ENCODE assay signal across 18 cellular contexts in genomic region chr14:98194821-98195220, GRCh38.
A peak's percentile ranks its signal among the peaks of the same experiment; 100 is the strongest.
DNase-seq lines count a peak whose midpoint lies in the region; ATAC-seq lines count a peak whose summit lies in the region.
"Had no signal": no experiment of that assay in that cellular context is flagged by ENCODE, and none has a peak within 500 bp of the region (broad histone marks: within the 10 kb centered on the region; RNA-seq: fewer than 3 reads in every experiment).

No MANE protein-coding gene starts in this region.

- no peaks in the 10 kb centered on the region for H3K9me3 ChIP-seq in KOPT-K1 (ENCODE audit: insufficient read depth, low read length, poor library complexity, severe bottlenecking)

- no peaks in the 10 kb centered on the region for H3K36me3 ChIP-seq in KOPT-K1 (ENCODE audit: insufficient read depth, low read length)

- POLR2A ChIA-PET in activated naive CD8-positive, alpha-beta T cell treated with anti-CD3 and anti-CD28 coated beads, Interleukin-2, amount 10 ng/mL, durations not matched to agents 7 days and 5 days (lab: Charles Lee): interaction anchor here (1.1 to 14.9 kb wide), 2 partner anchors 15 to 55 kb away, joined by 3 to 101 read pairs; no protein-coding TSS in a partner anchor

- no peak for DNase-seq in activated naive CD4-positive, alpha-beta T cell treated with anti-CD3 and anti-CD28 coated beads, Interleukin-2, amount 10 ng/mL, durations not matched to agents 7 days and 5 days
- DNase-seq in activated naive CD4-positive, alpha-beta T cell treated with anti-CD3 and anti-CD28 coated beads, Interleukin-2, amount 50 U/mL, for 16 hours: no peak
- DNase-seq in activated naive CD8-positive, alpha-beta T cell treated with anti-CD3 and anti-CD28 coated beads, Interleukin-2, amount 10 ng/mL, durations not matched to agents 7 days and 5 days: no peak
- DNase-seq in putamen (ENCODE audit: low spot score): peak; percentile 59
- no peak for DNase-seq in middle frontal gyrus (ENCODE audit: extremely low spot score, low spot score)
- DNase-seq: DMS79 treated with DMSO at 0.1 percent for 48 hours, GM23248, KBM-7, NCI-H1436, NCI-H2029 treated with DMSO at 0.1 percent for 48 hours, NCI-H2171 treated with DMSO at 0.1 percent for 48 hours, NCI-H510A, NCI-H774 had no signal

- peaks cover 20% of the 10 kb centered on the region for H3K36me3 Mint-ChIP-seq in activated naive CD4-positive, alpha-beta T cell treated with anti-CD3 and anti-CD28 coated beads, Interleukin-2, amount 10 ng/mL, durations not matched to agents 7 days and 5 days
- H3K36me3 Mint-ChIP-seq in activated naive CD8-positive, alpha-beta T cell treated with anti-CD3 and anti-CD28 coated beads, Interleukin-2, amount 10 ng/mL, durations not matched to agents 7 days and 5 days: peaks cover 9% of the 10 kb centered on the region

- peak overlapping the region; percentile 100 for H3K27ac ChIP-seq in KOPT-K1 (ENCODE audit: low read depth, low read length, poor library complexity, severe bottlenecking)
- H3K27ac ChIP-seq: GM23248, RWPE1 had no signal

- peaks cover 97% of the 10 kb centered on the region for H3K4me1 Mint-ChIP-seq in activated naive CD4-positive, alpha-beta T cell treated with anti-CD3 and anti-CD28 coated beads, Interleukin-2, amount 10 ng/mL, durations not matched to agents 7 days and 5 days
- peaks cover 80% of the 10 kb centered on the region for H3K4me1 Mint-ChIP-seq in activated naive CD8-positive, alpha-beta T cell treated with anti-CD3 and anti-CD28 coated beads, Interleukin-2, amount 10 ng/mL, durations not matched to agents 7 days and 5 days
- H3K4me1 Mint-ChIP-seq: B cell had no signal

- CTCF ChIA-PET in activated naive CD4-positive, alpha-beta T cell treated with anti-CD3 and anti-CD28 coated beads, Interleukin-2, amount 10 ng/mL, durations not matched to agents 7 days and 5 days (lab: Charles Lee): interaction anchor here (0.7 to 4.8 kb wide), 5 partner anchors 19 to 1032 kb away, joined by 3 to 27 read pairs (median 4); no protein-coding TSS in a partner anchor

- no peak overlapping the region for H3K4me3 Mint-ChIP-seq in activated naive CD4-positive, alpha-beta T cell treated with anti-CD3 and anti-CD28 coated beads, Interleukin-2, amount 10 ng/mL, durations not matched to agents 7 days and 5 days
- H3K4me3 Mint-ChIP-seq in activated naive CD8-positive, alpha-beta T cell treated with anti-CD3 and anti-CD28 coated beads, Interleukin-2, amount 10 ng/mL, durations not matched to agents 7 days and 5 days: no peak overlapping the region
- H3K4me3 Mint-ChIP-seq: B cell had no signal

- no peak for ATAC-seq in activated naive CD8-positive, alpha-beta T cell treated with anti-CD3 and anti-CD28 coated beads, Interleukin-2, amount 10 ng/mL, durations not matched to agents 7 days and 5 days (ENCODE audit: low read depth)
- ATAC-seq in HG03039 (IDR thresholded peaks at IDR 0.05; ENCODE audit: unreplicated experiment): no peak
- ATAC-seq: HCT116 had no signal

- H3K27ac Mint-ChIP-seq in activated naive CD4-positive, alpha-beta T cell treated with anti-CD3 and anti-CD28 coated beads, Interleukin-2, amount 10 ng/mL, durations not matched to agents 7 days and 5 days: peak overlapping the region; percentile 67
- peak overlapping the region; percentile 70 for H3K27ac Mint-ChIP-seq in activated naive CD8-positive, alpha-beta T cell treated with anti-CD3 and anti-CD28 coated beads, Interleukin-2, amount 10 ng/mL, durations not matched to agents 7 days and 5 days
- H3K27ac Mint-ChIP-seq: B cell had no signal

- H3K9me3 Mint-ChIP-seq in activated naive CD4-positive, alpha-beta T cell treated with anti-CD3 and anti-CD28 coated beads, Interleukin-2, amount 10 ng/mL, durations not matched to agents 7 days and 5 days: peaks cover 3% of the 10 kb centered on the region
- no peaks in the 10 kb centered on the region for H3K9me3 Mint-ChIP-seq in activated naive CD8-positive, alpha-beta T cell treated with anti-CD3 and anti-CD28 coated beads, Interleukin-2, amount 10 ng/mL, durations not matched to agents 7 days and 5 days

- H3K27me3 Mint-ChIP-seq in activated naive CD4-positive, alpha-beta T cell treated with anti-CD3 and anti-CD28 coated beads, Interleukin-2, amount 10 ng/mL, durations not matched to agents 7 days and 5 days: no peaks in the 10 kb centered on the region
- no peaks in the 10 kb centered on the region for H3K27me3 Mint-ChIP-seq in activated naive CD8-positive, alpha-beta T cell treated with anti-CD3 and anti-CD28 coated beads, Interleukin-2, amount 10 ng/mL, durations not matched to agents 7 days and 5 days
- H3K27me3 Mint-ChIP-seq: B cell had no signal
